1 cellular context compared by ENCODE assay signal in the genomic region with DNA sequence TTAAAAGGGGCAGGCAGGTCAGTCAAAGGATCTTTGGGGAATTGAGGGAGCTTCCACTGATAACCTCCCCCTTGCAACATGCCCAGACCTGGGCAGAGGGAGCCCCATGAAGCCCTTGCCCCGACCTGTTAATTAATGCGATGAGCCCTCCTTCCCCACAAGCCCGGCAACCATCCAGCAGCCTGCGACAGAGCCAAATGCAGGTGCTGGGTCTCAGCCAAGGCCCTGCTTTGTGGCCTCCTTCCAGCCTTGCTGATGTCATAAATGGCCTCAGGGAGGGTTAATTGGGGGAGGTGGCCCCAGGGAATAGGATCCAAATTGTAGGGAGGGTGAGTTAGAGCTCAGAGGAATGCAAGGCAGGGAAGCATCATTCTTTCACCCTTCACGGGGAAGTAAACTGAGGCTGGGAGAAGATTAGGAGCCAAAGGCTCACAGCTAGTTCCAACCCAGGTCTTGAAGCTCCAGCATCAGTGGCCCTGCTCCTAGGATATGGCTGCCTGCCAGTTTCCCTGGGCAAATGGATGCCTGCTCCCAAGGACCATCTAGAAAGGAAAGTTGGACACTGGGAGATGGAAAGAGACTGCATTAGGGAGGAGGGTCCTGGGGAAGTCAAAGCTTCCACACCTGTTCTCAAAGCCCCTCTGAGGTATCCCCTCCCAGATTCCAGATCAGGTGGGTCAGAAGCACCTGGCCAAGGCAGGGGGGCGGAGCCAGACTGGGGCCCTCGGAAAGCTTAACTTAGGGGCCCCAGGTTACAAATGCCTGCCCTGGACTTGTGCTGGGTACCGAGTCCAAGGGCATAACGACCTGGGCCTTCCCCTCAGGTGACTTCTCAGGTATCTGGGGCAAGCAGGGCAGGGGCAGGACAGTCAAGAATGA.
A peak's percentile ranks its signal among the peaks of the same experiment; 100 is the strongest.
TF ChIP-seq lines count a peak whose summit lies in the region.

No MANE protein-coding gene starts in this region.

TF ChIP-seq in HEK293, 187 proteins besides CTCF, POLR2A, EP300 and RAD21 (continued from another document and continues in another):
- TF ChIP-seq ZBTB20 (tag by site-specific recombination; IDR thresholded peaks at IDR 0.05) (peak; percentile 55; the same call in 1 of the 2 replicates), ZNF433 (tag by site-specific recombination; IDR thresholded peaks at IDR 0.05; ENCODE audit: low read depth) (no peak), ZNF239 (tag by site-specific recombination; IDR thresholded peaks at IDR 0.05) (no peak), SP7 (tag by site-specific recombination; IDR thresholded peaks at IDR 0.05) (peak; percentile 95), ZNF223 (tag by site-specific recombination; IDR thresholded peaks at IDR 0.05) (no peak), SCRT2 (tag by site-specific recombination; IDR thresholded peaks at IDR 0.05) (peak; percentile 31; the same call in 1 of the 2 replicates), ZBTB8A (tag by site-specific recombination; IDR thresholded peaks at IDR 0.05) (peak; percentile 93), ZNF76 (tag by site-specific recombination; IDR thresholded peaks at IDR 0.05; ENCODE audit: borderline replicate concordance, low read depth) (no peak), RBAK (tag by site-specific recombination; IDR thresholded peaks at IDR 0.05) (no peak), ZNF658 (tag by site-specific recombination; IDR thresholded peaks at IDR 0.05) (no peak), SALL2 (tag by site-specific recombination; IDR thresholded peaks at IDR 0.05; ENCODE audit: borderline replicate concordance) (no peak), OSR2 (tag by site-specific recombination; IDR thresholded peaks at IDR 0.05) (peak; percentile 67), ZNF148 (tag by site-specific recombination; IDR thresholded peaks at IDR 0.05; ENCODE audit: borderline replicate concordance) (no peak), GLIS1 (tag by site-specific recombination; IDR thresholded peaks at IDR 0.05) (peak; percentile 75), ZIC2 (tag by site-specific recombination; IDR thresholded peaks at IDR 0.05) (peak; percentile 60), KLF1 (tag by site-specific recombination; IDR thresholded peaks at IDR 0.05) (peak; percentile 44; the same call in 1 of the 2 replicates), ZNF174 (tag by site-specific recombination; IDR thresholded peaks at IDR 0.05) (no peak), ZNF133 (tag by site-specific recombination; IDR thresholded peaks at IDR 0.05) (no peak), GLIS2 (tag by site-specific recombination; IDR thresholded peaks at IDR 0.05) (0 out of 2 replicates have a peak, but pooled peaks have one; percentile 36), ZNF707 (tag by site-specific recombination; IDR thresholded peaks at IDR 0.05) (no peak), TSHZ1 (tag by site-specific recombination; IDR thresholded peaks at IDR 0.05; ENCODE audit: borderline replicate concordance) (0 out of 2 replicates have a peak, but pooled peaks have one; percentile 60), BCL11A (tag by site-specific recombination; IDR thresholded peaks at IDR 0.05; ENCODE audit: low read depth) (no peak; the same call in 1 of the 2 replicates), ZNF521 (tag by site-specific recombination; IDR thresholded peaks at IDR 0.05) (no peak), ZBTB48 (tag by site-specific recombination; IDR thresholded peaks at IDR 0.05) (peak; percentile 79), ZNF792 (tag by site-specific recombination; IDR thresholded peaks at IDR 0.05) (no peak), ZNF184 (tag by site-specific recombination; IDR thresholded peaks at IDR 0.05) (0 out of 2 replicates have a peak, but pooled peaks have one; percentile 30), ZNF24 (tag by site-specific recombination; IDR thresholded peaks at IDR 0.05) (peak; percentile 79), ZNF623 (tag by site-specific recombination; IDR thresholded peaks at IDR 0.05) (no peak), ZNF561 (tag by site-specific recombination; IDR thresholded peaks at IDR 0.05; ENCODE audit: borderline replicate concordance) (no peak), GLI2 (tag by site-specific recombination; IDR thresholded peaks at IDR 0.05; ENCODE audit: borderline replicate concordance, low read depth) (no peak; the same call in 1 of the 2 replicates), ZNF629 (tag by site-specific recombination; IDR thresholded peaks at IDR 0.05) (peak; percentile 93), MZF1 (tag by site-specific recombination; IDR thresholded peaks at IDR 0.05; ENCODE audit: borderline replicate concordance) (0 out of 2 replicates have a peak, but pooled peaks have one; percentile 41), ZNF280C (tag by site-specific recombination; IDR thresholded peaks at IDR 0.05) (no peak), HIC1 (tag by site-specific recombination; IDR thresholded peaks at IDR 0.05) (peak; percentile 74; the same call in 1 of the 2 replicates), GLI4 (tag by site-specific recombination; IDR thresholded peaks at IDR 0.05) (no peak), ZBTB44 (tag by site-specific recombination; IDR thresholded peaks at IDR 0.05) (peak; percentile 90), ZSCAN30 (tag by site-specific recombination; IDR thresholded peaks at IDR 0.05) (0 out of 2 replicates have a peak, but pooled peaks have one; percentile 34)
- TF ChIP-seq, protein P1, sequence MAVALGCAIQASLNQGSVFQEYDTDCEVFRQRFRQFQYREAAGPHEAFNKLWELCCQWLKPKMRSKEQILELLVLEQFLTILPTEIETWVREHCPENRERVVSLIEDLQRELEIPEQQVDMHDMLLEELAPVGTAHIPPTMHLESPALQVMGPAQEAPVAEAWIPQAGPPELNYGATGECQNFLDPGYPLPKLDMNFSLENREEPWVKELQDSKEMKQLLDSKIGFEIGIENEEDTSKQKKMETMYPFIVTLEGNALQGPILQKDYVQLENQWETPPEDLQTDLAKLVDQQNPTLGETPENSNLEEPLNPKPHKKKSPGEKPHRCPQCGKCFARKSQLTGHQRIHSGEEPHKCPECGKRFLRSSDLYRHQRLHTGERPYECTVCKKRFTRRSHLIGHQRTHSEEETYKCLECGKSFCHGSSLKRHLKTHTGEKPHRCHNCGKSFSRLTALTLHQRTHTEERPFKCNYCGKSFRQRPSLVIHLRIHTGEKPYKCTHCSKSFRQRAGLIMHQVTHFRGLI (tag by site-specific recombination; IDR thresholded peaks at IDR 0.05), result 0 out of 2 replicates have a peak, but pooled peaks have one; percentile 16
- TF ChIP-seq, protein P2, sequence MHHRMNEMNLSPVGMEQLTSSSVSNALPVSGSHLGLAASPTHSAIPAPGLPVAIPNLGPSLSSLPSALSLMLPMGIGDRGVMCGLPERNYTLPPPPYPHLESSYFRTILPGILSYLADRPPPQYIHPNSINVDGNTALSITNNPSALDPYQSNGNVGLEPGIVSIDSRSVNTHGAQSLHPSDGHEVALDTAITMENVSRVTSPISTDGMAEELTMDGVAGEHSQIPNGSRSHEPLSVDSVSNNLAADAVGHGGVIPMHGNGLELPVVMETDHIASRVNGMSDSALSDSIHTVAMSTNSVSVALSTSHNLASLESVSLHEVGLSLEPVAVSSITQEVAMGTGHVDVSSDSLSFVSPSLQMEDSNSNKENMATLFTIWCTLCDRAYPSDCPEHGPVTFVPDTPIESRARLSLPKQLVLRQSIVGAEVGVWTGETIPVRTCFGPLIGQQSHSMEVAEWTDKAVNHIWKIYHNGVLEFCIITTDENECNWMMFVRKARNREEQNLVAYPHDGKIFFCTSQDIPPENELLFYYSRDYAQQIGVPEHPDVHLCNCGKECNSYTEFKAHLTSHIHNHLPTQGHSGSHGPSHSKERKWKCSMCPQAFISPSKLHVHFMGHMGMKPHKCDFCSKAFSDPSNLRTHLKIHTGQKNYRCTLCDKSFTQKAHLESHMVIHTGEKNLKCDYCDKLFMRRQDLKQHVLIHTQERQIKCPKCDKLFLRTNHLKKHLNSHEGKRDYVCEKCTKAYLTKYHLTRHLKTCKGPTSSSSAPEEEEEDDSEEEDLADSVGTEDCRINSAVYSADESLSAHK (tag by site-specific recombination; IDR thresholded peaks at IDR 0.05), result no peak
- TF ChIP-seq, protein P3, sequence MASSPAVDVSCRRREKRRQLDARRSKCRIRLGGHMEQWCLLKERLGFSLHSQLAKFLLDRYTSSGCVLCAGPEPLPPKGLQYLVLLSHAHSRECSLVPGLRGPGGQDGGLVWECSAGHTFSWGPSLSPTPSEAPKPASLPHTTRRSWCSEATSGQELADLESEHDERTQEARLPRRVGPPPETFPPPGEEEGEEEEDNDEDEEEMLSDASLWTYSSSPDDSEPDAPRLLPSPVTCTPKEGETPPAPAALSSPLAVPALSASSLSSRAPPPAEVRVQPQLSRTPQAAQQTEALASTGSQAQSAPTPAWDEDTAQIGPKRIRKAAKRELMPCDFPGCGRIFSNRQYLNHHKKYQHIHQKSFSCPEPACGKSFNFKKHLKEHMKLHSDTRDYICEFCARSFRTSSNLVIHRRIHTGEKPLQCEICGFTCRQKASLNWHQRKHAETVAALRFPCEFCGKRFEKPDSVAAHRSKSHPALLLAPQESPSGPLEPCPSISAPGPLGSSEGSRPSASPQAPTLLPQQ (tag by site-specific recombination; IDR thresholded peaks at IDR 0.05), result peak; percentile 86
